In the genomic region with DNA sequence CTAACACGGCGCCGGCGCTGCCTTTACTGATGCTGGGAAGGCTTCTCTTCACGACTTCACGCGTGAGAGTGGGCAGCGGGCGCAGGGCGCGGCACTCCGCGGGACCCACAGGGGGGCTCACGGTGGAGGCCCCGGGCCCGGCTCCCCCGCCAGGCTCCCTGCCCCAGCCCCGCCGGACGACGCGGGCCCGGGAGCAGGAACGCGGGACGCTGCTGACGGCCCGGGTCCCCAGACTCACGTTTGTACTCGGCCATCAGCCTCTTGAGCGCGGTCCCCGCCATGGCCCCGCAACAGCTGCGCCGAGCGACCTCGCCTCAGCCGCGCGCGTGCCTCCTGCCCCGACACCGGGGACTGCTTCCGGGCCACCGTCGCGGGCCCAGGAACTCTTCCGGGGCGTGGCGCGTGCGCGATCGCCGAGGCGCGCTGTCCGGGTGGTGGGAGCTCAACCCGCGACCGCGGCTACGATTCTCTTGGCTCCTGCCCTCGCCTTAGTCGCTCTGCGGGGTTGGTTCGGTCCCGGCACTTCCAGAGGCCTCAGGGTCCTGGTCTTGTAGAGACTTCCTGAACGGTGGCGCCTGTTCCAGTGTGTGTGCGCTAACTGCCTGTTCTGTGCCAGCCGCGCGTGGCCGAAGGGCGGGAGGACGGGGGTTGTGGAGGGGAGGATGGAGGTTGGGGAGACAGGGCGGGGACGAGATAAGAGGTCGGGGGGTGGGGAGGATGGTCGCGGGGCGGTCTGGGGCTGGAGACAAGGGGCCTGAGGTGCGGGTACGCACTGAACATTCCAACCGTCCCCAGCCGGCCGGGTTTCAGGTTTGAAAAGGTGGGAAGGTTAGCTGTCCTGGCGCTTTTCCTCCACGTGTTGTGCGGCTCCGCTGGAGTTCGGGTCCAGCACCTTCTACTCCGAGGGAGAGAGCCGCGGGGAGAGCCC, we compare ENCODE assay signal across 8 cellular contexts. TPM values are rescaled to one million over a fixed set of nuclear protein-coding genes. Genes with fewer than 3 reads are reported as not detected.
DNase-seq lines count a peak whose midpoint lies in the region; ATAC-seq and TF ChIP-seq lines count a peak whose summit lies in the region.

A gene with protein sequence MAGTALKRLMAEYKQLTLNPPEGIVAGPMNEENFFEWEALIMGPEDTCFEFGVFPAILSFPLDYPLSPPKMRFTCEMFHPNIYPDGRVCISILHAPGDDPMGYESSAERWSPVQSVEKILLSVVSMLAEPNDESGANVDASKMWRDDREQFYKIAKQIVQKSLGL (minus strand): TSS at position 353 of the 928 bp plus-strand sequence. CDS start 72 bp downstream, at position 281.

- CTCF ChIA-PET in AG04450 (lab: Charles Lee) = interaction anchor here (0.6 to 3.4 kb wide), 5 partner anchors 8 to 335 kb away, joined by 5 to 22 read pairs (median 10); no protein-coding TSS in a partner anchor

- peak; percentile 73 for ATAC-seq in HG03196 (IDR thresholded peaks at IDR 0.05; ENCODE audit: unreplicated experiment)

- TF ChIP-seq CTCF in AG04450 (IDR thresholded peaks at IDR 0.05; ENCODE audit: low read depth, low read length) (no peak), colonic mucosa (IDR thresholded peaks at IDR 0.05) (no peak)

- peak within 1 kb of the TSS; percentile 47 for H3K27ac ChIP-seq in AG04450 (ENCODE audit: low read depth, low read length)
- H3K27ac ChIP-seq in colonic mucosa = peak within 1 kb of the TSS; percentile 32

- H3K4me1 ChIP-seq in colonic mucosa = peaks cover 10% of the 10 kb centered on the region

- intact Hi-C loops in colonic mucosa (cut with DNase I) = loop anchor here (5.0 to 10.0 kb wide), 3 partner anchors 66 to 457 kb away; no protein-coding TSS in a partner anchor

- DNase-seq in AG04450 (ENCODE audit: low read depth, low spot score) (no peak), NCI-H526 (lab: John Stamatoyannopoulos, UW) (peak; percentile 49 to 90), colonic mucosa (peak; percentile 87), left kidney (ENCODE audit: low read depth, low spot score) (peak; percentile 94)
- DNase-seq in activated CD4-positive, alpha-beta T cell treated with anti-CD3 and anti-CD28 coated beads for 48 hours = peak; percentile 89
- DNase-seq in stimulated activated CD4-positive, alpha-beta T cell treated with anti-CD3 and anti-CD28 coated beads, Interleukin-1b, Interleukin-23, amount 100 ng/mL, for 48 hours = peak; percentile 83

- peak within 1 kb of the TSS; percentile 82 to 83 for H3K9ac ChIP-seq in colonic mucosa (ENCODE audit: low read depth in 2 of 2, low read length in 2 of 2)

- no peaks in the 10 kb centered on the region for H3K9me3 ChIP-seq in AG04450 (ENCODE audit: control insufficient read depth, insufficient read depth, low read length)
- no peaks in the 10 kb centered on the region for H3K9me3 ChIP-seq in colonic mucosa

- H3K4me3 ChIP-seq in AG04450 (ENCODE audit: low read depth, low read length) (peak within 1 kb of the TSS; percentile 87), colonic mucosa (peak within 1 kb of the TSS; percentile 93)

- POLR2A ChIA-PET in AG04450 (lab: Yijun Ruan, JAX) = interaction anchor here (0.6 to 1.9 kb wide), 8 partner anchors 9 to 335 kb away, joined by 3 to 7 read pairs (median 4); partner anchors contain the start of genes PTTG1IP and SUMO3

- TF ChIP-seq POLR2A in GM18951 (IDR thresholded peaks at IDR 0.05; ENCODE audit: extremely low read depth, insufficient read depth, insufficient read length) = peak; percentile 96

- in situ Hi-C loops in GM18951 (cut with MboI; ENCODE audit: low sequenced_read_pairs, unreplicated experiment) = no loop called here

- H3K27me3 ChIP-seq in AG04450 (ENCODE audit: control insufficient read depth, insufficient read depth, low read length) (no peaks in the 10 kb centered on the region), colonic mucosa (no peaks in the 10 kb centered on the region)

- H3K36me3 ChIP-seq in colonic mucosa = no peaks in the 10 kb centered on the region

RNA-seq across cellular contexts. Expression of the gene that starts here (rescaled TPM):
- polyA plus RNA-seq in AG04450 (2011; rRNA removed) = 60.9 and 62.2 TPM in 2 replicates
- 49.0 and 49.2 TPM in 2 replicates for polyA minus RNA-seq in AG04450 (2011; rRNA and poly(A)+ RNA removed)
- total RNA-seq in colonic mucosa = 10 to 100 TPM; 50.3 to 76.1 TPM
